19 cellular contexts compared by ENCODE assay signal in the genomic region with DNA sequence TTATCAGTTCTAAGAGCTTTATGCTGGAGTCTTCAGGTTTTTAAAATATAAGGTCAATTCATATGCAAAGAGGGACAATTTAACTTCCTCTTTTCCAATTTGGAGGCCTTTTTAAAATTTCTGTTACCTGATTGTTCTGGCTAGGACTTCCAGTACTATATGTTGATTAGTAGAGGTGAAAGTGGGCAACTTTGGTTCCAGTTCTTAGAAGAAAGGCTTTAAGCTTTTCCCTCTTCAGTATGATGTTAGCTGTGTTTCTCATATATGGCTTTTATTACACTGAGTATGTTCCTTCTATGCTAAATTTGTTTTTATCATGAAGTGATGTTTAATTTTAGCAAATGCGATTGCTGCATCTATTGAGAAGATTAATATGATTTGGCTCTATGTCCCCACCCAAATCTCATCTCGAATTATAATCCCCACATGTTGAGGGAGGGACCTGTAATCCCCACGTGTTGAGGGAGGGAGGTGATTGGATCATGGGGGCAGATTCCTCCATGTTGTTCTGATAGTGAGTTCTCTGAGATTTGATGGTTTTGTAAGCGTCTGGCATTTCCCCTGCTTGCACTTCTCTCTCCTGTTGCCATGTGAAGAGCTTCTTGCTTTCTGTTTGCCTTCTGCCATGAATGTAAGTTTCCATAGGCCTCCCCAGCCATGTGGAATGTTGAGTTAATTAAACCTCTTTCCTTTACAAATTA. TPM values are rescaled to one million over a fixed set of nuclear protein-coding genes. Genes with fewer than 3 reads are reported as not detected.
A peak's percentile ranks its signal among the peaks of the same experiment; 100 is the strongest.
DNase-seq lines count a peak whose midpoint lies in the region; ATAC-seq, FAIRE-seq and TF ChIP-seq lines count a peak whose summit lies in the region.
"Had no signal": no experiment of that assay in that cellular context is flagged by ENCODE, and none has a peak within 500 bp of the region (broad histone marks: within the 10 kb centered on the region; RNA-seq: fewer than 3 reads in every experiment).

No MANE protein-coding gene starts in this region.

- H4K8ac ChIP-seq in neuronal stem cell (ENCODE audit: low read depth, low read length): no peak overlapping the region

- no peak overlapping the region for H3K27ac ChIP-seq in HEK293 (ENCODE audit: extremely low read depth, low read depth, low read length)
- peak overlapping the region; percentile 18; the same call in 1 of the 2 replicates for H3K27ac ChIP-seq in Karpas-422 (ENCODE audit: low read length)
- no peak overlapping the region for H3K27ac ChIP-seq in K562 (ENCODE audit: extremely low read depth, low read depth, low read length)
- H3K27ac ChIP-seq in neuronal stem cell (replicated peaks; ENCODE audit: low read length): no peak overlapping the region
- H3K27ac ChIP-seq: A549, C4-2B, HL-60 had no signal

- no peak for TF ChIP-seq CTCF in HEK293 (tag by site-specific recombination; IDR thresholded peaks at IDR 0.05)
- no peak for TF ChIP-seq CTCF in K562 (IDR thresholded peaks at IDR 0.05 in 2 of 3, conservative IDR thresholded peaks at IDR 0.05 in 1 of 3; ENCODE audit: insufficient read depth in 2 of 3, low read depth in 1 of 3, low read length in 3 of 3)
- TF ChIP-seq CTCF in progenitor cell of endocrine pancreas (IDR thresholded peaks at IDR 0.05; ENCODE audit: unreplicated experiment): no peak

- no peak overlapping the region for H3K23ac ChIP-seq in neuronal stem cell (ENCODE audit: low read depth, low read length, poor library complexity)

- CTCF ChIA-PET in HEK293 (lab: Yijun Ruan, JAX): interaction anchor here (0.6 kb wide), 1 partner anchor 12 kb away, joined by 4 read pairs; no protein-coding TSS in a partner anchor
- CTCF ChIA-PET in K562 (lab: Yijun Ruan, JAX; ENCODE audit: low intra/inter-chr PET ratio): no interaction called here

- WGBS in K562 (ENCODE audit: insufficient coverage, low coverage, missing lambda C conversion rate): 40% methylated on average over 4 of the region's 4 CpGs
- WGBS in neuronal stem cell (ENCODE audit: extremely low coverage in 2 of 2, insufficient read length in 2 of 2, insufficient replicate concordance in 1 of 2), 2 donors: no CpG with 5 or more reads among the region's 4 CpGs

- H2AK5ac ChIP-seq in neuronal stem cell (ENCODE audit: low read depth, low read length): no peak overlapping the region

- H2BK12ac ChIP-seq in neuronal stem cell (ENCODE audit: low read length): no peak overlapping the region

- TF ChIP-seq RAD21 in K562 (CRISPR knock-in tag; conservative IDR thresholded peaks at IDR 0.05 in 1 of 2, IDR thresholded peaks at IDR 0.05 in 1 of 2): no peak

- H3K18ac ChIP-seq in neuronal stem cell (ENCODE audit: low read length): no peak overlapping the region

- H2BK120ac ChIP-seq in neuronal stem cell (ENCODE audit: low read depth, low read length): no peak overlapping the region

- no peak overlapping the region for H3K4me3 Mint-ChIP-seq in progenitor cell of endocrine pancreas (ENCODE audit: low read depth)

- no peak overlapping the region for H3K9ac ChIP-seq in Karpas-422 (ENCODE audit: low read length)
- no peak overlapping the region for H3K9ac ChIP-seq in K562 (ENCODE audit: insufficient read depth in 1 of 2, low read depth in 2 of 2, low read length in 2 of 2)
- no peak overlapping the region for H3K9ac ChIP-seq in neuronal stem cell (ENCODE audit: low read depth, low read length, poor library complexity)

- POLR2A ChIA-PET in HEK293 (lab: Yijun Ruan, JAX) (no interaction called here), K562 (lab: Yijun Ruan, JAX) (interaction anchor here (1.1 kb wide), 1 partner anchor 24 kb away, joined by 3 read pairs; no protein-coding TSS in a partner anchor)

- no peak overlapping the region for H2BK5ac ChIP-seq in neuronal stem cell (ENCODE audit: low read length)

- H3K4me1 ChIP-seq in HEK293 (ENCODE audit: control insufficient read depth, insufficient read depth, low read length) (no peaks in the 10 kb centered on the region), Karpas-422 (ENCODE audit: low read length) (peaks cover 8% of the 10 kb centered on the region), K562 (replicated peaks in 1 of 2; ENCODE audit: control insufficient read depth in 2 of 2, insufficient read depth in 2 of 2, low read length in 2 of 2) (no peaks in the 10 kb centered on the region), neuronal stem cell (ENCODE audit: control insufficient read depth in 2 of 2, insufficient read depth in 1 of 2, low read depth in 1 of 2, low read length in 2 of 2) (no peaks in the 10 kb centered on the region)
- H3K4me1 ChIP-seq: A549, BE2C, HAP-1 had no signal

- in situ Hi-C loops in K562 (cut with MboI): no loop called here

- intact Hi-C loops in K562 (cut with micrococcal nuclease): no loop called here

- no peaks in the 10 kb centered on the region for H3K9me2 ChIP-seq in Karpas-422 (replicated peaks; ENCODE audit: insufficient read depth, low read length)

- H3K4ac ChIP-seq in neuronal stem cell (ENCODE audit: low read length): no peak overlapping the region

- ATAC-seq in K562: no peak
- ATAC-seq in HG03354 (IDR thresholded peaks at IDR 0.05; ENCODE audit: poor library complexity, severe bottlenecking, unreplicated experiment): no peak
- ATAC-seq: A549 had no signal

- H3K9me3 Mint-ChIP-seq in progenitor cell of endocrine pancreas (ENCODE audit: low read depth): peaks cover 52% of the 10 kb centered on the region

- no TSS peak for BruUV-seq in K562 (replicated peaks; lab: Mats Ljungman, UMichigan)

- H3K4me2 ChIP-seq in Karpas-422 (ENCODE audit: low read depth, low read length, poor library complexity, severe bottlenecking) (no peak overlapping the region), K562 (ENCODE audit: insufficient read depth, low read length) (no peak overlapping the region), neuronal stem cell (ENCODE audit: insufficient read depth, low read length, poor library complexity, severe bottlenecking) (no peak overlapping the region)
- H3K4me2 ChIP-seq: A549 had no signal

- peak; percentile 42 for TF ChIP-seq POLR2A in K562 (conservative IDR thresholded peaks at IDR 0.05)

- H3K4me1 Mint-ChIP-seq in progenitor cell of endocrine pancreas (ENCODE audit: low read depth): no peaks in the 10 kb centered on the region
- H3K4me1 Mint-ChIP-seq: CD4-positive, alpha-beta memory T cell had no signal

- peaks cover 42% of the 10 kb centered on the region for H3K36me3 Mint-ChIP-seq in progenitor cell of endocrine pancreas (ENCODE audit: insufficient read depth)

- H3K9me3 ChIP-seq in HEK293 (ENCODE audit: control insufficient read depth, insufficient read depth, low read depth, low read length) (no peaks in the 10 kb centered on the region), Karpas-422 (ENCODE audit: low read length) (no peaks in the 10 kb centered on the region), K562 (replicated peaks; ENCODE audit: control insufficient read depth, insufficient read depth, low read depth, low read length) (peaks cover 6% of the 10 kb centered on the region; the same call in 1 of the 2 replicates), neuronal stem cell (replicated peaks in 1 of 2; ENCODE audit: control insufficient read depth in 2 of 2, insufficient read depth in 1 of 2, low read depth in 1 of 2, low read length in 2 of 2) (peaks cover 0 to 16% of the 10 kb centered on the region in 2 donors)
- H3K9me3 ChIP-seq: BE2C, HAP-1 had no signal

- H4K91ac ChIP-seq in neuronal stem cell (ENCODE audit: low read depth, low read length, poor library complexity): no peak overlapping the region

- H3K4me3 ChIP-seq in HEK293 (ENCODE audit: low read depth, low read length) (no peak overlapping the region), Karpas-422 (ENCODE audit: low read length) (no peak overlapping the region), K562 (no peak overlapping the region), neuronal stem cell (ENCODE audit: low read length in 2 of 2) (no peak overlapping the region)
- H3K4me3 ChIP-seq: A549, HAP-1 had no signal

- H2BK15ac ChIP-seq in neuronal stem cell (ENCODE audit: low read length): no peak overlapping the region

- H3K27ac Mint-ChIP-seq in progenitor cell of endocrine pancreas: peak overlapping the region; percentile 21
- H3K27ac Mint-ChIP-seq: CD4-positive, alpha-beta memory T cell had no signal

- no peak for FAIRE-seq in K562 (lab: Jason Lieb, UNC)
- FAIRE-seq: A549, D721Med had no signal

- peak; percentile 49 for DNase-seq in Karpas-422
- no peak for DNase-seq in K562 (ENCODE audit: extremely low read depth in 1 of 4, low spot score in 3 of 4)
- DNase-seq in progenitor cell of endocrine pancreas (ENCODE audit: low spot score, unreplicated experiment): no peak
- DNase-seq in GDM1 (lab: John Stamatoyannopoulos, UW): no peak
- no peak for DNase-seq in neuronal stem cell (ENCODE audit: low spot score)
- DNase-seq: BE2C; CD4-positive, alpha-beta memory T cell; DMS153; DMS79 treated with DMSO at 0.1 percent for 48 hours; GF-D8; GOT3; KG1 had no signal

- H3K79me2 ChIP-seq in Karpas-422 (ENCODE audit: low read length) (no peaks in the 10 kb centered on the region), K562 (ENCODE audit: control insufficient read depth, insufficient read depth, low read length) (no peaks in the 10 kb centered on the region)

- no peak for TF ChIP-seq EP300 in K562 (IDR thresholded peaks at IDR 0.05; ENCODE audit: low read length)

- H3K27me3 Mint-ChIP-seq in progenitor cell of endocrine pancreas: no peaks in the 10 kb centered on the region
- H3K27me3 Mint-ChIP-seq: CD4-positive, alpha-beta memory T cell had no signal

- H4K20me1 ChIP-seq in Karpas-422 (ENCODE audit: insufficient read depth, low read depth, low read length) (no peaks in the 10 kb centered on the region), K562 (replicated peaks; ENCODE audit: control insufficient read depth, insufficient read depth, low read length) (no peaks in the 10 kb centered on the region)

- no peaks in the 10 kb centered on the region for H3K9me1 ChIP-seq in K562 (ENCODE audit: control insufficient read depth, insufficient read depth, low read length)

- H3K14ac ChIP-seq in neuronal stem cell (ENCODE audit: low read length): no peak overlapping the region

- H3K79me1 ChIP-seq in neuronal stem cell (ENCODE audit: low read depth, low read length): no peaks in the 10 kb centered on the region

- H3K36me3 ChIP-seq in HEK293 (ENCODE audit: control insufficient read depth in 2 of 2, insufficient read depth in 1 of 2, low read length in 2 of 2) (no peaks in the 10 kb centered on the region), Karpas-422 (ENCODE audit: insufficient read depth, low read length) (peaks cover 4% of the 10 kb centered on the region; the same call in 1 of the 2 replicates), K562 (ENCODE audit: control insufficient read depth, insufficient read depth, low read length) (no peaks in the 10 kb centered on the region), neuronal stem cell (replicated peaks in 1 of 2; ENCODE audit: control insufficient read depth in 2 of 2, insufficient read depth in 2 of 2, low read length in 2 of 2) (no peaks in the 10 kb centered on the region)
- H3K36me3 ChIP-seq: BE2C, HAP-1 had no signal

- no peaks in the 10 kb centered on the region for H3K27me3 ChIP-seq in Karpas-422 (ENCODE audit: low read length)
- no peaks in the 10 kb centered on the region for H3K27me3 ChIP-seq in K562 (ENCODE audit: control insufficient read depth in 2 of 2, insufficient read depth in 2 of 2, low read length in 2 of 2)
- H3K27me3 ChIP-seq in neuronal stem cell (ENCODE audit: control insufficient read depth in 3 of 3, insufficient read depth in 3 of 3, low read depth in 1 of 3, low read length in 3 of 3): no peaks in the 10 kb centered on the region
- H3K27me3 ChIP-seq: BE2C had no signal

- H2AFZ ChIP-seq in Karpas-422 (ENCODE audit: low read length): no peak overlapping the region
- H2AFZ ChIP-seq in K562 (ENCODE audit: low read depth, low read length): no peak overlapping the region
- H2AFZ ChIP-seq in neuronal stem cell (ENCODE audit: low read length): no peak overlapping the region

RNA-seq across cellular contexts. Expression of a gene that starts 33.8 kb away (rescaled TPM):
- 39.2 and 58.0 TPM in 2 replicates for total RNA-seq in Karpas-422 (2014; rRNA removed; shearing (Covaris generic); ENCODE audit: low replicate concordance)
- total RNA-seq in K562 (2011; cell fraction: chromatin; rRNA removed; ENCODE audit: low replicate concordance): 1.00 and 1.9 TPM in 2 replicates
- total RNA-seq in K562 (2011; cell fraction: nucleolus; rRNA removed): 0.53 and 0.67 TPM in 2 replicates
- total RNA-seq in K562 (2011; cell fraction: nucleoplasm; rRNA removed): 0.95 and 1.8 TPM in 2 replicates
- total RNA-seq in K562 (2014; rRNA removed) (6.4 and 7.9 TPM in 2 replicates), K562 (2014; rRNA removed; fragmentation: Illumina TruSeq; extraction: Trizol) (5.1 and 6.6 TPM in 2 replicates), K562 (2015; rRNA removed; fragmentation: Illumina TruSeq; extraction: Trizol) (6.3 and 7.9 TPM in 2 replicates), K562 (2021) (3.1 and 3.7 TPM in 2 replicates), progenitor cell of endocrine pancreas (24.1 and 24.6 TPM in 2 replicates)
- polyA plus RNA-seq in K562 (2011; rRNA removed) (1.2 and 2.5 TPM in 2 replicates), K562 (2014; fragmentation: Illumina TruSeq; extraction: Trizol) (4.8 and 6.7 TPM in 2 replicates), K562 (2014; fragmentation: Nextera tagmentation; extraction: Ambion mirVana) (1 to 10 TPM; 6.0 to 6.8 TPM), K562 (2014; rRNA removed) (4.2 and 6.4 TPM in 2 replicates)
- 0.42 and 0.96 TPM in 2 replicates for polyA plus RNA-seq in K562 (2011; cell fraction: cytosol; rRNA removed)
- polyA plus RNA-seq in K562 (2011; cell fraction: nucleus; rRNA removed): 0.41 and 0.49 TPM in 2 replicates
- polyA plus RNA-seq in K562 (2012): 2.3 and 4.6 TPM in 2 replicates
- polyA minus RNA-seq in K562 (2011; rRNA and poly(A)+ RNA removed): 1.3 TPM in 2 replicates
- polyA minus RNA-seq in K562 (2011; cell fraction: cytosol; rRNA and poly(A)+ RNA removed): 1.3 TPM in 1 of 2 replicates, not detected in the other
- polyA minus RNA-seq in K562 (2011; cell fraction: nucleus; rRNA and poly(A)+ RNA removed): 0.11 and 0.13 TPM in 2 replicates
- 9.1 TPM for polyA plus RNA-seq in neuronal stem cell (2013, experiment 1 of 2)
- polyA plus RNA-seq in neuronal stem cell (2013, experiment 2 of 2): 9.5 TPM

RNA-seq across cellular contexts. Expression of a gene that starts 48.3 kb away (rescaled TPM):
- 16.6 and 43.9 TPM in 2 replicates for total RNA-seq in Karpas-422 (2014; rRNA removed; shearing (Covaris generic); ENCODE audit: low replicate concordance)
- 15.5 and 69.5 TPM in 2 replicates for total RNA-seq in K562 (2011; cell fraction: chromatin; rRNA removed; ENCODE audit: low replicate concordance)
- 7.7 and 11.1 TPM in 2 replicates for total RNA-seq in K562 (2011; cell fraction: nucleolus; rRNA removed)
- 25.5 and 31.6 TPM in 2 replicates for total RNA-seq in K562 (2011; cell fraction: nucleoplasm; rRNA removed)
- 16.0 and 16.1 TPM in 2 replicates for total RNA-seq in K562 (2014; rRNA removed)
- 31.5 and 34.9 TPM in 2 replicates for total RNA-seq in K562 (2014; rRNA removed; fragmentation: Illumina TruSeq; extraction: Trizol)
- 27.8 and 31.0 TPM in 2 replicates for total RNA-seq in K562 (2015; rRNA removed; fragmentation: Illumina TruSeq; extraction: Trizol)
- 17.7 and 18.3 TPM in 2 replicates for total RNA-seq in K562 (2021)
- polyA plus RNA-seq in K562 (2011; rRNA removed): 19.3 and 23.4 TPM in 2 replicates
- polyA plus RNA-seq in K562 (2011; cell fraction: cytosol; rRNA removed): 1.5 and 4.0 TPM in 2 replicates
- polyA plus RNA-seq in K562 (2011; cell fraction: nucleus; rRNA removed): 11.0 and 21.3 TPM in 2 replicates
- 22.4 and 27.6 TPM in 2 replicates for polyA plus RNA-seq in K562 (2012)
- 20.9 and 24.2 TPM in 2 replicates for polyA plus RNA-seq in K562 (2014; fragmentation: Illumina TruSeq; extraction: Trizol)
- 10 to 100 TPM; 19.5 to 29.3 TPM for polyA plus RNA-seq in K562 (2014; fragmentation: Nextera tagmentation; extraction: Ambion mirVana)
- polyA plus RNA-seq in K562 (2014; rRNA removed): 16.8 and 17.5 TPM in 2 replicates
- 38.5 and 53.7 TPM in 2 replicates for polyA minus RNA-seq in K562 (2011; rRNA and poly(A)+ RNA removed)
- polyA minus RNA-seq in K562 (2011; cell fraction: cytosol; rRNA and poly(A)+ RNA removed): 9.1 and 10.6 TPM in 2 replicates
- 23.8 and 48.2 TPM in 2 replicates for polyA minus RNA-seq in K562 (2011; cell fraction: nucleus; rRNA and poly(A)+ RNA removed)
- total RNA-seq in progenitor cell of endocrine pancreas: 55.7 and 61.9 TPM in 2 replicates
- polyA plus RNA-seq in neuronal stem cell (2013, experiment 1 of 2): 38.8 TPM
- polyA plus RNA-seq in neuronal stem cell (2013, experiment 2 of 2): 40.2 TPM
